In the genomic region with DNA sequence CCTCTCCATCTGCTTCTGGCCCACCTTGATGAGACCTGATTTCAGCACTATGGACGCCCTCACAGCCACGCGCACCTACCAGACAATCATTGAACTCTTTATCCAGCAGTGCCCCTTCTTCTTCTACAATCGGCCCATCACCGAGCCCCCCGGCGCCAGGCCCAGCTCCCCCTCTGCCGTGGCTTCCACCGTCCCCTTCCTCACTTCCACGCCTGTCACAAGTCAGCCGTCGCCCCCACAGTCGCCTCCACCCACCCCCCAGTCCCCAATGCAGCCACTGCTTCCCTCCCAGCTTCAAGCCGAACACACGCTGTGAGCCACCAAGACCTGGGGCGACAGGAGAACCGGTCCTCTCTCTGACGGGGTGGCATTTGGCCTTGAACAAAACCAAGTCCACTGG, we compare ENCODE assay signal across 23 cellular contexts. TPM values are rescaled to one million over a fixed set of nuclear protein-coding genes. Genes with fewer than 3 reads are reported as not detected.
"Had no signal": no experiment of that assay in that cellular context is flagged by ENCODE, and none has a peak within 500 bp of the region (broad histone marks: within the 10 kb centered on the region; RNA-seq: fewer than 3 reads in every experiment).

No MANE protein-coding gene starts in this region.

- H3K4me2 ChIP-seq: KMS-11 had no signal

- DNase-seq: IMR-90, Kasumi-1, MM.1S, NCI-H1092 treated with DMSO at 0.1 percent for 48 hours, NCI-H1436, NCI-H187, NCI-H2029, NCI-H2081 treated with DMSO at 0.1 percent for 48 hours, NCI-H2171, NCI-H226, NCI-H446, NCI-H510A, NCI-H524 treated with DMSO at 0.1 percent for 48 hours, NCI-H69, NCI-H774, Right ventricle myocardium superior, SIG-M5 had no signal

- H3K4me1 ChIP-seq: SJSA1 had no signal

- H3K27ac ChIP-seq: KMS-11, SJSA1, SK-N-MC had no signal

- H3K4me3 ChIP-seq: K562, SJSA1, SK-N-MC had no signal

- H3K27me3 ChIP-seq: SJSA1 had no signal

- H3K9me3 ChIP-seq: SJSA1 had no signal

RNA-seq across cellular contexts. Expression of a gene that starts 19.3 kb away (rescaled TPM):
- total RNA-seq: HT-29, Right ventricle myocardium superior, RPMI7951, SJSA1 had no signal
